8 cellular contexts compared by ENCODE assay signal in genomic region chr1:202343652-202344349, GRCh38. TPM values are rescaled to one million over a fixed set of nuclear protein-coding genes. Genes with fewer than 3 reads are reported as not detected.
DNase-seq lines count a peak whose midpoint lies in the region; ATAC-seq and TF ChIP-seq lines count a peak whose summit lies in the region.

No MANE protein-coding gene starts in this region.

- TF ChIP-seq CTCF in Caco-2 (IDR thresholded peaks at IDR 0.05; ENCODE audit: insufficient read depth in 1 of 2, low read depth in 1 of 2, low read length in 1 of 2, severe bottlenecking in 1 of 2, unreplicated experiment in 1 of 2) (peak; percentile 75 to 76), IMR-90 (conservative IDR thresholded peaks at IDR 0.05; ENCODE audit: low read depth, low read length) (peak; percentile 72), breast epithelium (IDR thresholded peaks at IDR 0.05) (peak; percentile 67 to 89 (median 73))

- H3K14ac ChIP-seq in IMR-90 (replicated peaks; ENCODE audit: low read depth, low read length), result no peak overlapping the region

- no peak overlapping the region for H3K27ac ChIP-seq in IMR-90 (ENCODE audit: insufficient read depth, low read length)
- H3K27ac ChIP-seq in breast epithelium, result no peak overlapping the region

- no peak overlapping the region for H2BK15ac ChIP-seq in IMR-90 (ENCODE audit: low read depth, low read length)

- H2AK9ac ChIP-seq in IMR-90 (replicated peaks; ENCODE audit: low read depth, low read length, poor library complexity), result no peak overlapping the region

- H2BK5ac ChIP-seq in IMR-90 (ENCODE audit: low read depth, low read length, poor library complexity, severe bottlenecking), result no peak overlapping the region

- H3K27me3 Mint-ChIP-seq in Caco-2 (ENCODE audit: insufficient read depth, unreplicated experiment), result no peaks in the 10 kb centered on the region

- peaks cover 14% of the 10 kb centered on the region for H3K36me3 Mint-ChIP-seq in Caco-2 (ENCODE audit: insufficient read depth, unreplicated experiment)

- TF ChIP-seq POLR2A in IMR-90 (IDR thresholded peaks at IDR 0.05; ENCODE audit: low read depth, low read length), result no peak
- TF ChIP-seq POLR2A in breast epithelium (IDR thresholded peaks at IDR 0.05), result no peak

- no TSS peak for BruUV-seq in Caco-2 (replicated peaks; lab: Mats Ljungman, UMichigan)
- no TSS peak for BruUV-seq in IMR-90 (replicated peaks; lab: Mats Ljungman, UMichigan)

- H4K5ac ChIP-seq in IMR-90 (ENCODE audit: low read depth, low read length), result no peak overlapping the region

- H3K9me1 ChIP-seq in IMR-90 (ENCODE audit: insufficient read depth, low read length), result 0 out of 2 replicates have a peak, but pooled peaks cover 3% of the 10 kb centered on the region

- no peak overlapping the region for H3K4me2 ChIP-seq in IMR-90 (ENCODE audit: low read depth, low read length)

- H4K8ac ChIP-seq in IMR-90 (ENCODE audit: low read depth in 2 of 2, low read length in 2 of 2), result no peak overlapping the region

- H3K56ac ChIP-seq in IMR-90 (ENCODE audit: extremely low read depth, insufficient read depth, low read length), result no peak overlapping the region

- H3K18ac ChIP-seq in IMR-90 (ENCODE audit: low read depth, low read length), result no peak overlapping the region

- no CpG with 5 or more reads among the region's 4 CpGs for WGBS in IMR-90 (ENCODE audit: extremely low coverage in 2 of 2, insufficient read length in 1 of 2), 2 experiments

- no peaks in the 10 kb centered on the region for H3K9me3 Mint-ChIP-seq in Caco-2 (ENCODE audit: unreplicated experiment)

- POLR2A ChIA-PET in Caco-2 (lab: Charles Lee) (interaction anchor here (0.6 kb wide), 1 partner anchor 137 kb away, joined by 3 read pairs; no protein-coding TSS in a partner anchor), IMR-90 (lab: Charles Lee; ENCODE audit: unreplicated experiment) (no interaction called here)

- peaks cover 16% of the 10 kb centered on the region for H3K4me1 Mint-ChIP-seq in Caco-2 (ENCODE audit: low read depth, unreplicated experiment)

- H4K91ac ChIP-seq in IMR-90 (ENCODE audit: insufficient read depth, low read depth, low read length), result no peak overlapping the region

- dilution Hi-C loops in IMR-90 (cut with HindIII; ENCODE audit: low sequenced_read_pairs, unreplicated experiment), result no loop called here

- no peak overlapping the region for H2BK20ac ChIP-seq in IMR-90 (ENCODE audit: low read depth, low read length)

- H3K79me1 ChIP-seq in IMR-90 (ENCODE audit: low read depth in 1 of 2, low read length in 2 of 2), result peaks cover 10 to 25% of the 10 kb centered on the region in 2 experiments

- no peak overlapping the region for H3K27ac Mint-ChIP-seq in Caco-2 (ENCODE audit: unreplicated experiment)

- H3K36me3 ChIP-seq in Caco-2 (ENCODE audit: control insufficient read depth, insufficient read depth, low read length) (no peaks in the 10 kb centered on the region), IMR-90 (ENCODE audit: control insufficient read depth, insufficient read depth, low read length) (no peaks in the 10 kb centered on the region), breast epithelium (no peaks in the 10 kb centered on the region)

- H3K9me3 ChIP-seq in Caco-2 (no peaks in the 10 kb centered on the region), IMR-90 (ENCODE audit: control insufficient read depth, insufficient read depth, low read length) (no peaks in the 10 kb centered on the region), breast epithelium (no peaks in the 10 kb centered on the region)

- H3K4me3 ChIP-seq in Caco-2 (ENCODE audit: low read depth, low read length) (no peak overlapping the region; the same call in 1 of the 2 replicates), IMR-90 (ENCODE audit: insufficient read depth, low read depth, low read length) (no peak overlapping the region), breast epithelium (no peak overlapping the region)

- DNase-seq in Caco-2, result peak in 1 of 2 experiments; percentile 55
- DNase-seq in IMR-90, result peak; percentile 48
- DNase-seq in NOMO-1 treated with DMSO at 0.1 percent for 48 hours (lab: John Stamatoyannopoulos, UW; ENCODE audit: unreplicated experiment), result peak; percentile 71
- DNase-seq in breast epithelium (ENCODE audit: low spot score in 2 of 2), result no peak
- peak; percentile 64 for DNase-seq in myocyte (ENCODE audit: low read depth)
- no peak for DNase-seq in D341Med (ENCODE audit: low spot score)
- DNase-seq in activated gamma-delta T cell (lab: John Stamatoyannopoulos, UW), result no peak

- in situ Hi-C loops in IMR-90 (cut with MboI; ENCODE audit: low sequenced_read_pairs), result loop anchor here (10.0 kb wide), 1 partner anchor 271 kb away; no protein-coding TSS in a partner anchor

- intact Hi-C loops in Caco-2 (cut with micrococcal nuclease; ENCODE audit: unreplicated experiment), result loop anchor here (1.0 to 10.0 kb wide), 4 partner anchors 91 to 376 kb away; no protein-coding TSS in a partner anchor
- intact Hi-C loops in IMR-90 (cut with micrococcal nuclease), result loop anchor here (1.0 to 5.0 kb wide), 4 partner anchors 228 to 376 kb away; no protein-coding TSS in a partner anchor
- intact Hi-C loops in breast epithelium (cut with DNase I; ENCODE audit: low total_unique reads), result no loop called here

- no peaks in the 10 kb centered on the region; the same call in 1 of the 2 replicates for H4K20me1 ChIP-seq in IMR-90 (ENCODE audit: insufficient read depth, low read length)

- H3K4me1 ChIP-seq in Caco-2, result no peaks in the 10 kb centered on the region
- H3K4me1 ChIP-seq in IMR-90 (ENCODE audit: control insufficient read depth, insufficient read depth, low read length), result no peaks in the 10 kb centered on the region
- no peaks in the 10 kb centered on the region for H3K4me1 ChIP-seq in breast epithelium

- ATAC-seq in IMR-90 (ENCODE audit: low read depth) (no peak), HG02884 (IDR thresholded peaks at IDR 0.05; ENCODE audit: unreplicated experiment) (no peak)

- no peak overlapping the region for H2BK120ac ChIP-seq in IMR-90 (ENCODE audit: low read depth, low read length)

- no peak overlapping the region for H3K23ac ChIP-seq in IMR-90 (ENCODE audit: low read depth, low read length)

- CTCF ChIA-PET in Caco-2 (lab: Charles Lee), result interaction anchor here (0.9 kb wide), 1 partner anchor 376 kb away, joined by 3 read pairs; no protein-coding TSS in a partner anchor
- CTCF ChIA-PET in IMR-90 (lab: Yijun Ruan, JAX), result interaction anchor here (0.7 to 1.8 kb wide), 3 partner anchors 13 to 129 kb away, joined by 3 to 6 read pairs (median 3); no protein-coding TSS in a partner anchor

- peak; percentile 71 for TF ChIP-seq RAD21 in IMR-90 (IDR thresholded peaks at IDR 0.05; ENCODE audit: low read length)

- no peak overlapping the region for H3K4ac ChIP-seq in IMR-90 (ENCODE audit: low read depth, low read length)

- H2AFZ ChIP-seq in IMR-90 (replicated peaks; ENCODE audit: low read length, poor library complexity), result no peak overlapping the region

- peak overlapping the region; percentile 21 for H3K4me3 Mint-ChIP-seq in Caco-2 (ENCODE audit: unreplicated experiment)

- H3K27me3 ChIP-seq in Caco-2 (replicated peaks; ENCODE audit: control insufficient read depth, insufficient read depth, low read length) (no peaks in the 10 kb centered on the region), IMR-90 (ENCODE audit: control insufficient read depth, insufficient read depth, low read length) (no peaks in the 10 kb centered on the region), breast epithelium (no peaks in the 10 kb centered on the region)

- no peak overlapping the region for H3K9ac ChIP-seq in IMR-90 (ENCODE audit: low read depth, low read length)

- no peak overlapping the region for H2AK5ac ChIP-seq in IMR-90 (ENCODE audit: low read depth, low read length)

TF ChIP-seq in IMR-90, 13 proteins besides CTCF, POLR2A, EP300 and RAD21:
- TF ChIP-seq MAFK (IDR thresholded peaks at IDR 0.05; ENCODE audit: low read depth, low read length) (no peak), SMC3 (IDR thresholded peaks at IDR 0.05; ENCODE audit: low read depth, low read length) (peak; percentile 75), MXI1 (IDR thresholded peaks at IDR 0.05; ENCODE audit: borderline replicate concordance, low read depth, low read length) (no peak), RFX5 (IDR thresholded peaks at IDR 0.05; ENCODE audit: low read depth, low read length) (no peak)

RNA-seq across cellular contexts. Expression of gene UBE2T, which starts 2.1 kb away (rescaled TPM):
- total RNA-seq in Caco-2 (2022) (53.4 and 59.3 TPM in 2 replicates), IMR-90 (2012; rRNA removed) (53.6 and 61.1 TPM in 2 replicates), breast epithelium (1 to 10 TPM; 1.4 to 6.0 (median 2.6) TPM), myocyte (22.5 and 41.7 TPM in 2 replicates)
- 72.7 and 74.7 TPM in 2 replicates for polyA plus RNA-seq in IMR-90 (2012; rRNA removed)
- polyA plus RNA-seq in IMR-90 (2012; cell fraction: cytosol; rRNA removed), result 19.6 and 34.4 TPM in 2 replicates
- polyA plus RNA-seq in IMR-90 (2012; cell fraction: nucleus; rRNA removed; ENCODE audit: low replicate concordance), result 7.6 and 20.9 TPM in 2 replicates
- polyA plus RNA-seq in myocyte (2012), result 17.3 TPM

RNA-seq across cellular contexts. Expression of gene PPP1R12B, which starts 4.7 kb away (rescaled TPM):
- total RNA-seq in Caco-2 (2022) (16.4 and 22.4 TPM in 2 replicates), IMR-90 (2012; rRNA removed) (12.0 and 22.8 TPM in 2 replicates), breast epithelium (100 to 1,000 TPM in 1 of 3 donors, 10 to 100 TPM in 2; 76.4 to 123 (median 90.7) TPM), myocyte (72.2 and 81.0 TPM in 2 replicates)
- polyA plus RNA-seq in IMR-90 (2012; rRNA removed), result 8.1 and 8.5 TPM in 2 replicates
- polyA plus RNA-seq in IMR-90 (2012; cell fraction: cytosol; rRNA removed), result 1.3 and 2.5 TPM in 2 replicates
- polyA plus RNA-seq in IMR-90 (2012; cell fraction: nucleus; rRNA removed; ENCODE audit: low replicate concordance), result 9.7 and 44.2 TPM in 2 replicates
- 11.0 TPM for polyA plus RNA-seq in myocyte (2012)

Comparison
In these comparisons a context has a peak if more than half of its experiments do, and no peak if none do; other contexts are left out.
1. DNase-seq: peak in IMR-90 (single experiment), NOMO-1 treated with DMSO at 0.1 percent for 48 hours (single experiment) and myocyte (single experiment); none in breast epithelium (0 of 2), D341Med (single experiment) and activated gamma-delta T cell (single experiment).
2. Peak in every context shown above with its lines, with median percentiles within 50 percentile points of each other: CTCF ChIP-seq.